23 cellular contexts compared by ENCODE assay signal in the genomic region with DNA sequence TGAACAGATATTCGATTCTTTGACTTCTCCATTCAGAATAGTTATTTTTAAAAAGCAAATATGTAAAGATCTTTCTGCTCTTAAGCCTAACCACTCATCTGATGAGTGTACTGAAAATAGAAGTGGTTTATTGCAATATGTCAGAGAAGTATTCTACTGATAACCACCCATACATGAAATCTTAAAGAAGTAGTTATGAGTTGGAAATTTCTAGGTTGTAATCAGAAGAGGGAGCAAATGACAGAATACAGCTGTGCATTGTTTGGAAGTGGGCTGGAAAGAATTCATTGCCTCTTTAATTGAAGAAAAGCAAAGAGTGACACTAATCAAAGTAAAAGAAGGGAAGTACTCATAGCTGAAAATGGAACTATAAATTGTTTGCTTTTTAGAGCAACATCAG.
"Had no signal": no experiment of that assay in that cellular context is flagged by ENCODE, and none has a peak within 500 bp of the region (broad histone marks: within the 10 kb centered on the region; RNA-seq: fewer than 3 reads in every experiment).

No MANE protein-coding gene starts in this region.

- DNase-seq: dermis blood vessel endothelial cell; dorsolateral prefrontal cortex; effector CD4-positive, alpha-beta T cell; effector memory CD4-positive, alpha-beta T cell; erythroblast; esophagus squamous epithelium; foreskin fibroblast; foreskin melanocyte; gastrocnemius medialis; glutamatergic neuron; head of caudate nucleus; heart right ventricle; hippocampal formation; left cardiac atrium; left lung; left ventricle myocardium superior; lower lobe of right lung; mesenchymal stem cell; mucosa of descending colon; naive B cell had no signal

- H3K4me1 ChIP-seq: esophagus squamous epithelium, gastrocnemius medialis, heart right ventricle, lower lobe of right lung had no signal

- H3K9me3 ChIP-seq: esophagus squamous epithelium, gastrocnemius medialis, heart right ventricle, left lung, lower lobe of right lung, mucosa of descending colon had no signal

- H3K27ac ChIP-seq: coronary artery, dorsolateral prefrontal cortex, epithelial cell of prostate, esophagus squamous epithelium, gastrocnemius medialis, heart right ventricle, left lung, lower lobe of right lung had no signal

- H3K4me3 ChIP-seq: coronary artery, dorsolateral prefrontal cortex, esophagus squamous epithelium, gastrocnemius medialis, heart right ventricle, left lung, lower lobe of right lung, mucosa of descending colon had no signal

- H3K27me3 ChIP-seq: dorsolateral prefrontal cortex, esophagus squamous epithelium, gastrocnemius medialis, heart right ventricle, left lung had no signal

- ATAC-seq: esophagus mucosa, gastrocnemius medialis, heart right ventricle, left cardiac atrium, left lung, left ventricle myocardium superior, lower lobe of right lung, mucosa of descending colon had no signal
